ENCODE assay signal across 1 cellular context in genomic region chr11:48116843-48117242, GRCh38.
TF ChIP-seq lines count a peak whose summit lies in the region.

No MANE protein-coding gene starts in this region.

TF ChIP-seq in HCT116, 20 proteins besides CTCF, POLR2A, EP300 and RAD21 (continued from another document):
- TF ChIP-seq CBX3 (IDR thresholded peaks at IDR 0.05; ENCODE audit: low read depth) (no peak), YY1 (IDR thresholded peaks at IDR 0.05; ENCODE audit: extremely low read depth, insufficient replicate concordance, low read depth, low read length) (no peak), JUND (IDR thresholded peaks at IDR 0.05) (no peak), ZFX (IDR thresholded peaks at IDR 0.05) (no peak), REST (IDR thresholded peaks at IDR 0.05; ENCODE audit: low read depth) (no peak), ZBTB33 (IDR thresholded peaks at IDR 0.05; ENCODE audit: extremely low read depth, insufficient replicate concordance, low read length) (no peak), SIN3A (IDR thresholded peaks at IDR 0.05; ENCODE audit: low read depth) (no peak)
